10 cellular contexts compared by ENCODE assay signal in the genomic region with DNA sequence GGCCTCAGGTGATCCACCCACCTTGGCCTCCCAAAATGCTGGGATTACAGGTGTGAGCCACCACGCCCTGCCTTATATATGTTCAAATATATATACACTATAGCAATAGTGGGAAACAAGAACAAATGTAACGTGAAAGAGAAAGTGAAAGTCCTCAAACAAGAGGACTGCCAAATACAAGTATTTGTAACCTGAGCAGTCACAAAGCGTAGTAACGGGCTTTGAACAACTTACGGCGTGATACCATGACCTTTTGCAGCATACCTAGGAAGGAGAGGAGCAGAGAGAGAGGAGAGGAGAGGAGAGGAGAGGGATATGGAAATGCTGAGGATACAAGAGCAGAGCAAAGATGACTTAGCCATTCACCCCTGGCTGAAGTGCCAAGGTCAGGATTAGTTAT.
A peak's percentile ranks its signal among the peaks of the same experiment; 100 is the strongest.
DNase-seq lines count a peak whose midpoint lies in the region; ATAC-seq, FAIRE-seq and TF ChIP-seq lines count a peak whose summit lies in the region.
"Had no signal": no experiment of that assay in that cellular context is flagged by ENCODE, and none has a peak within 500 bp of the region (broad histone marks: within the 10 kb centered on the region; RNA-seq: fewer than 3 reads in every experiment).

No MANE protein-coding gene starts in this region.

- no peaks in the 10 kb centered on the region for H3K9me3 Mint-ChIP-seq in activated CD8-positive, alpha-beta T cell treated with anti-CD3 and anti-CD28 coated beads, Interleukin-2, amount 10 ng/mL, durations not matched to agents 7 days and 5 days (ENCODE audit: insufficient read depth)
- H3K9me3 Mint-ChIP-seq in activated CD8-positive, alpha-beta T cell treated with anti-CD3 and anti-CD28 coated beads for 36 hours, result no peaks in the 10 kb centered on the region
- no peaks in the 10 kb centered on the region for H3K9me3 Mint-ChIP-seq in astrocyte (ENCODE audit: unreplicated experiment)
- no peaks in the 10 kb centered on the region for H3K9me3 Mint-ChIP-seq in stimulated activated memory B cell treated with anti-CD40 and anti-IgM and Interleukin-4, amounts not matched to agents 10 μg/mL and 1 μg/mL and 100 μg/mL, for 72 hours

- H2AFZ ChIP-seq in astrocyte (ENCODE audit: low read depth, low read length), result peak overlapping the region; percentile 33

- no peak overlapping the region for H3K4me3 ChIP-seq in astrocyte (ENCODE audit: insufficient read depth, low read depth, low read length)
- H3K4me3 ChIP-seq: left ventricle myocardium inferior had no signal

- no peak overlapping the region for H3K27ac ChIP-seq in astrocyte (ENCODE audit: low read depth, low read length)
- H3K27ac ChIP-seq: left ventricle myocardium inferior had no signal

- DNase-seq in activated CD8-positive, alpha-beta T cell treated with anti-CD3 and anti-CD28 coated beads, Interleukin-2, amount 10 ng/mL, durations not matched to agents 7 days and 5 days, result no peak
- no peak for DNase-seq in activated CD8-positive, alpha-beta T cell treated with anti-CD3 and anti-CD28 coated beads for 36 hours
- DNase-seq in astrocyte (ENCODE audit: low read depth) (no peak), NOMO-1 treated with dmso at 0.1 percent for 144 hours (lab: John Stamatoyannopoulos, UW; ENCODE audit: unreplicated experiment) (no peak), NCI-H69 (lab: John Stamatoyannopoulos, UW) (no peak), iPS-NIHi11 (ENCODE audit: low spot score) (no peak)
- DNase-seq: activated CD8-positive, alpha-beta memory T cell treated with anti-CD3 and anti-CD28 coated beads, Interleukin-2, amount 50 U/mL, for 48 hours; left ventricle myocardium inferior had no signal

- TF ChIP-seq CTCF in activated CD8-positive, alpha-beta T cell treated with anti-CD3 and anti-CD28 coated beads for 36 hours (IDR thresholded peaks at IDR 0.05), result no peak
- TF ChIP-seq CTCF in astrocyte (IDR thresholded peaks at IDR 0.05; ENCODE audit: insufficient read depth, low read depth, low read length), result no peak

- no peaks in the 10 kb centered on the region for H3K27me3 Mint-ChIP-seq in activated CD8-positive, alpha-beta T cell treated with anti-CD3 and anti-CD28 coated beads, Interleukin-2, amount 10 ng/mL, durations not matched to agents 7 days and 5 days (ENCODE audit: low read depth)
- peaks cover 1% of the 10 kb centered on the region for H3K27me3 Mint-ChIP-seq in activated CD8-positive, alpha-beta T cell treated with anti-CD3 and anti-CD28 coated beads for 36 hours
- no peaks in the 10 kb centered on the region for H3K27me3 Mint-ChIP-seq in astrocyte (ENCODE audit: low read depth, unreplicated experiment)
- no peaks in the 10 kb centered on the region for H3K27me3 Mint-ChIP-seq in stimulated activated memory B cell treated with anti-CD40 and anti-IgM and Interleukin-4, amounts not matched to agents 10 μg/mL and 1 μg/mL and 100 μg/mL, for 72 hours

- no peaks in the 10 kb centered on the region for H3K79me2 ChIP-seq in astrocyte (ENCODE audit: insufficient read depth, low read length)

- H3K4me1 Mint-ChIP-seq in activated CD8-positive, alpha-beta T cell treated with anti-CD3 and anti-CD28 coated beads, Interleukin-2, amount 10 ng/mL, durations not matched to agents 7 days and 5 days (ENCODE audit: low read depth), result peaks cover 4% of the 10 kb centered on the region
- peaks cover 2% of the 10 kb centered on the region for H3K4me1 Mint-ChIP-seq in activated CD8-positive, alpha-beta T cell treated with anti-CD3 and anti-CD28 coated beads for 36 hours (ENCODE audit: low read depth)
- H3K4me1 Mint-ChIP-seq in astrocyte (ENCODE audit: low read depth, unreplicated experiment), result no peaks in the 10 kb centered on the region
- H3K4me1 Mint-ChIP-seq in stimulated activated memory B cell treated with anti-CD40 and anti-IgM and Interleukin-4, amounts not matched to agents 10 μg/mL and 1 μg/mL and 100 μg/mL, for 72 hours, result peaks cover 7% of the 10 kb centered on the region

- H3K36me3 ChIP-seq in astrocyte (ENCODE audit: insufficient read depth, low read length), result no peaks in the 10 kb centered on the region
- H3K36me3 ChIP-seq: left ventricle myocardium inferior had no signal

- H3K9ac ChIP-seq in astrocyte (ENCODE audit: low read length), result no peak overlapping the region

- no peaks in the 10 kb centered on the region for H3K4me1 ChIP-seq in astrocyte (ENCODE audit: insufficient read depth, low read length)
- H3K4me1 ChIP-seq: left ventricle myocardium inferior had no signal

- H3K27ac Mint-ChIP-seq in activated CD8-positive, alpha-beta T cell treated with anti-CD3 and anti-CD28 coated beads, Interleukin-2, amount 10 ng/mL, durations not matched to agents 7 days and 5 days, result peak overlapping the region; percentile 7
- no peak overlapping the region for H3K27ac Mint-ChIP-seq in activated CD8-positive, alpha-beta T cell treated with anti-CD3 and anti-CD28 coated beads for 36 hours
- no peak overlapping the region for H3K27ac Mint-ChIP-seq in astrocyte (ENCODE audit: unreplicated experiment)
- H3K27ac Mint-ChIP-seq in stimulated activated memory B cell treated with anti-CD40 and anti-IgM and Interleukin-4, amounts not matched to agents 10 μg/mL and 1 μg/mL and 100 μg/mL, for 72 hours, result no peak overlapping the region

- H3K36me3 Mint-ChIP-seq in activated CD8-positive, alpha-beta T cell treated with anti-CD3 and anti-CD28 coated beads, Interleukin-2, amount 10 ng/mL, durations not matched to agents 7 days and 5 days (ENCODE audit: low read depth), result no peaks in the 10 kb centered on the region
- no peaks in the 10 kb centered on the region for H3K36me3 Mint-ChIP-seq in activated CD8-positive, alpha-beta T cell treated with anti-CD3 and anti-CD28 coated beads for 36 hours (ENCODE audit: low read depth)
- no peaks in the 10 kb centered on the region for H3K36me3 Mint-ChIP-seq in astrocyte (ENCODE audit: low read depth, unreplicated experiment)
- no peaks in the 10 kb centered on the region for H3K36me3 Mint-ChIP-seq in stimulated activated memory B cell treated with anti-CD40 and anti-IgM and Interleukin-4, amounts not matched to agents 10 μg/mL and 1 μg/mL and 100 μg/mL, for 72 hours

- no peaks in the 10 kb centered on the region for H3K27me3 ChIP-seq in astrocyte (ENCODE audit: insufficient read depth, low read length)

- POLR2A ChIA-PET in activated CD8-positive, alpha-beta T cell treated with anti-CD3 and anti-CD28 coated beads, Interleukin-2, amount 10 ng/mL, durations not matched to agents 7 days and 5 days (lab: Charles Lee), result no interaction called here
- POLR2A ChIA-PET in activated CD8-positive, alpha-beta T cell treated with anti-CD3 and anti-CD28 coated beads for 36 hours (lab: Charles Lee), result no interaction called here

- ATAC-seq in activated CD8-positive, alpha-beta T cell treated with anti-CD3 and anti-CD28 coated beads, Interleukin-2, amount 10 ng/mL, durations not matched to agents 7 days and 5 days, result no peak
- no peak for ATAC-seq in activated CD8-positive, alpha-beta T cell treated with anti-CD3 and anti-CD28 coated beads for 36 hours
- peak; percentile 78 for ATAC-seq in HG03354 (IDR thresholded peaks at IDR 0.05; ENCODE audit: poor library complexity, severe bottlenecking, unreplicated experiment)
- no peak for ATAC-seq in stimulated activated memory B cell treated with anti-CD40 and anti-IgM and Interleukin-4, amounts not matched to agents 10 μg/mL and 1 μg/mL and 100 μg/mL, for 72 hours

- no peak for FAIRE-seq in astrocyte (lab: Jason Lieb, UNC)

- intact Hi-C loops in activated CD8-positive, alpha-beta T cell treated with anti-CD3 and anti-CD28 coated beads for 36 hours (cut with micrococcal nuclease), result no loop called here

- CTCF ChIA-PET in activated CD8-positive, alpha-beta T cell treated with anti-CD3 and anti-CD28 coated beads, Interleukin-2, amount 10 ng/mL, durations not matched to agents 7 days and 5 days (lab: Charles Lee), result no interaction called here
- CTCF ChIA-PET in activated CD8-positive, alpha-beta T cell treated with anti-CD3 and anti-CD28 coated beads for 36 hours (lab: Charles Lee), result no interaction called here

- peak overlapping the region; percentile 8 for H3K4me3 Mint-ChIP-seq in activated CD8-positive, alpha-beta T cell treated with anti-CD3 and anti-CD28 coated beads, Interleukin-2, amount 10 ng/mL, durations not matched to agents 7 days and 5 days
- H3K4me3 Mint-ChIP-seq in activated CD8-positive, alpha-beta T cell treated with anti-CD3 and anti-CD28 coated beads for 36 hours, result no peak overlapping the region
- H3K4me3 Mint-ChIP-seq in astrocyte (ENCODE audit: unreplicated experiment), result no peak overlapping the region
- peak overlapping the region; percentile 54 for H3K4me3 Mint-ChIP-seq in stimulated activated memory B cell treated with anti-CD40 and anti-IgM and Interleukin-4, amounts not matched to agents 10 μg/mL and 1 μg/mL and 100 μg/mL, for 72 hours

- H4K20me1 ChIP-seq in astrocyte (ENCODE audit: insufficient read depth, low read length), result no peaks in the 10 kb centered on the region

- no peak overlapping the region for H3K4me2 ChIP-seq in astrocyte (ENCODE audit: low read length)

- H3K9me3 ChIP-seq in astrocyte (ENCODE audit: insufficient read depth, low read depth, low read length), result no peaks in the 10 kb centered on the region

Comparison
In these comparisons a context has a peak if more than half of its experiments do, and no peak if none do; other contexts are left out.
1. H3K4me3 Mint-ChIP-seq: peak in activated CD8-positive, alpha-beta T cell treated with anti-CD3 and anti-CD28 coated beads, Interleukin-2, amount 10 ng/mL, durations not matched to agents 7 days and 5 days (single experiment) and stimulated activated memory B cell treated with anti-CD40 and anti-IgM and Interleukin-4, amounts not matched to agents 10 μg/mL and 1 μg/mL and 100 μg/mL, for 72 hours (single experiment); none in activated CD8-positive, alpha-beta T cell treated with anti-CD3 and anti-CD28 coated beads for 36 hours (single experiment) and astrocyte (single experiment).